1 cellular context compared by ENCODE assay signal in the genomic region with DNA sequence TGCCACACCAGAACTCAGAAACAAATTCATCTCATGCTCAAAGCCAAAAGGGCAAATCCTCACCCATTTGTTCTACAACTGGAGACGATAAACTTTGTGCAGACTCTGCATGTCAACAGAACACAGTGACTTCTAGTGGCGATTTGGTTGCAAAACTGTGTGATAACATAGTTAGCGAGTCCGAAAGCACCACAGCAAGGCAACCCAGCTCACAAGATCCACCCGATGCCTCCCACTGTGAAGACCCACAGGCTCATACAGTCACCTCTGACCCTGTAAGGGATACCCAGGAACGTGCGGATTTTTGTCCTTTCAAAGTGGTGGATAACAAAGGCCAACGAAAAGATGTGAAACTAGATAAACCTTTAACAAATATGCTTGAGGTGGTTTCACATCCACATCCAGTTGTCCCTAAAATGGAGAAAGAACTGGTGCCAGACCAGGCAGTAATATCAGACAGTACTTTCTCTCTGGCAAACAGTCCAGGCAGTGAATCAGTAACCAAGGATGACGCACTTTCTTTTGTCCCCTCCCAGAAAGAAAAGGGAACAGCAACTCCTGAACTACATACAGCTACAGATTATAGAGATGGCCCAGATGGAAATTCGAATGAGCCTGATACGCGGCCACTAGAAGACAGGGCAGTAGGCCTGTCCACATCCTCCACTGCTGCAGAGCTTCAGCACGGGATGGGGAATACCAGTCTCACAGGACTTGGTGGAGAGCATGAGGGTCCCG.
TF ChIP-seq lines count a peak whose summit lies in the region.

No MANE protein-coding gene starts in this region.

TF ChIP-seq in HCT116, 20 proteins besides CTCF, POLR2A, EP300 and RAD21 (continued from another document):
- TF ChIP-seq ATF3 (IDR thresholded peaks at IDR 0.05) (no peak), ZFX (IDR thresholded peaks at IDR 0.05) (no peak), SIN3A (IDR thresholded peaks at IDR 0.05; ENCODE audit: low read depth) (no peak)
